In the genomic region with DNA sequence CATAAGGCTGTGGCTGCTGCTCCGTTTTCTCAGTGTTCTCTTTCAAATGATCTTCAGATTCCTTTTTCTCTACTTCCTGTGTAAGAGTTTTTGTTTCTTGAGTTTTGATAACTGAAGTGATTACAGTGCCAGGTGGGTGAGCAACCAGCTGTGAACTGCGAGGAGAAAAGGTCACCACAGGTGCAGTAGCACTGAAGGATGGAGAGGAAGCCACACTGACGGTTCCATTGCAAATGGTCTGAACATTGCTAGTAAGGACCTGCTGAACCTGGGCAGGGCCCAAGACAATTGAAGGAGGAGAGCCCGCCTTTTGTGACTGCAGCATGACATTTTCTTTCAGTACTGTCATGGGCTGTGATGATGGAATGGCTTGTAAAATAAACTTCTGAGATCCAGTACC, we compare ENCODE assay signal across 11 cellular contexts.
A peak's percentile ranks its signal among the peaks of the same experiment; 100 is the strongest.
DNase-seq lines count a peak whose midpoint lies in the region; ATAC-seq and TF ChIP-seq lines count a peak whose summit lies in the region.
"Had no signal": no experiment of that assay in that cellular context is flagged by ENCODE, and none has a peak within 500 bp of the region (broad histone marks: within the 10 kb centered on the region; RNA-seq: fewer than 3 reads in every experiment).

No MANE protein-coding gene starts in this region.

- ATAC-seq in HG02763 (IDR thresholded peaks at IDR 0.05; ENCODE audit: unreplicated experiment), result peak; percentile 66
- peak; percentile 85 for ATAC-seq in activated B cell treated with CpG ODN at 0.5 μM for 24 hours (ENCODE audit: low read depth)
- ATAC-seq in stimulated activated naive CD8-positive, alpha-beta T cell treated with anti-CD3 and anti-CD28 coated beads, Interleukin-15, amount 100 ng/mL, for 72 hours, result peak; percentile 35

- H3K4me3 Mint-ChIP-seq in activated naive CD4-positive, alpha-beta T cell treated with anti-CD3 and anti-CD28 coated beads, Interleukin-2, amount 10 ng/mL, durations not matched to agents 7 days and 5 days, result no peak overlapping the region
- peak overlapping the region; percentile 8 for H3K4me3 Mint-ChIP-seq in activated B cell treated with CpG ODN at 0.5 μM for 24 hours
- H3K4me3 Mint-ChIP-seq in stimulated activated naive CD8-positive, alpha-beta T cell treated with anti-CD3 and anti-CD28 coated beads, Interleukin-15, amount 100 ng/mL, for 72 hours, result no peak overlapping the region

- no peak overlapping the region for H3K9ac ChIP-seq in colonic mucosa (ENCODE audit: low read depth in 2 of 2, low read length in 2 of 2)

- no peaks in the 10 kb centered on the region for H3K9me3 Mint-ChIP-seq in activated naive CD4-positive, alpha-beta T cell treated with anti-CD3 and anti-CD28 coated beads, Interleukin-2, amount 10 ng/mL, durations not matched to agents 7 days and 5 days
- H3K9me3 Mint-ChIP-seq in activated B cell treated with CpG ODN at 0.5 μM for 24 hours, result no peaks in the 10 kb centered on the region
- H3K9me3 Mint-ChIP-seq in stimulated activated naive CD8-positive, alpha-beta T cell treated with anti-CD3 and anti-CD28 coated beads, Interleukin-15, amount 100 ng/mL, for 72 hours, result no peaks in the 10 kb centered on the region

- no peak for DNase-seq in activated naive CD4-positive, alpha-beta T cell treated with anti-CD3 and anti-CD28 coated beads, Interleukin-2, amount 10 ng/mL, durations not matched to agents 7 days and 5 days
- no peak for DNase-seq in activated naive CD4-positive, alpha-beta T cell treated with anti-CD3 and anti-CD28 coated beads, Interleukin-2, amount 50 U/mL, for 16 hours
- no peak for DNase-seq in activated B cell treated with CpG ODN at 0.5 μM for 24 hours
- no peak for DNase-seq in stimulated activated naive CD8-positive, alpha-beta T cell treated with anti-CD3 and anti-CD28 coated beads, Interleukin-15, amount 100 ng/mL, for 72 hours
- DNase-seq in BE2C, result no peak
- DNase-seq in colonic mucosa, result no peak
- DNase-seq in COR-L47 (lab: John Stamatoyannopoulos, UW), result no peak
- DNase-seq: effector CD4-positive, alpha-beta T cell; NCI-H2029 treated with DMSO at 0.1 percent for 48 hours had no signal

- H3K36me3 Mint-ChIP-seq in activated naive CD4-positive, alpha-beta T cell treated with anti-CD3 and anti-CD28 coated beads, Interleukin-2, amount 10 ng/mL, durations not matched to agents 7 days and 5 days, result peaks cover 50% of the 10 kb centered on the region
- peaks cover 63% of the 10 kb centered on the region for H3K36me3 Mint-ChIP-seq in activated B cell treated with CpG ODN at 0.5 μM for 24 hours (ENCODE audit: low read depth)

- H3K4me3 ChIP-seq in BE2C (ENCODE audit: low read depth, low read length) (no peak overlapping the region), colonic mucosa (no peak overlapping the region)

- peaks cover 21% of the 10 kb centered on the region for H3K4me1 Mint-ChIP-seq in activated naive CD4-positive, alpha-beta T cell treated with anti-CD3 and anti-CD28 coated beads, Interleukin-2, amount 10 ng/mL, durations not matched to agents 7 days and 5 days
- H3K4me1 Mint-ChIP-seq in activated B cell treated with CpG ODN at 0.5 μM for 24 hours, result peaks cover 47% of the 10 kb centered on the region
- peaks cover 46% of the 10 kb centered on the region for H3K4me1 Mint-ChIP-seq in stimulated activated naive CD8-positive, alpha-beta T cell treated with anti-CD3 and anti-CD28 coated beads, Interleukin-15, amount 100 ng/mL, for 72 hours

- H3K9me3 ChIP-seq in BE2C (no peaks in the 10 kb centered on the region), colonic mucosa (no peaks in the 10 kb centered on the region)

- POLR2A ChIA-PET in activated B cell treated with CpG ODN at 0.5 μM for 24 hours (lab: Charles Lee), result interaction anchor here (0.7 to 1.8 kb wide), 2 partner anchors 12 to 394 kb away, joined by 8 to 12 read pairs; no protein-coding TSS in a partner anchor

- intact Hi-C loops in activated B cell treated with CpG ODN at 0.5 μM for 24 hours (cut with micrococcal nuclease) (loop anchor here (1.0 kb wide), 1 partner anchor 12 kb away; no protein-coding TSS in a partner anchor), colonic mucosa (cut with DNase I) (no loop called here)

- peak overlapping the region; percentile 78 for H3K27ac Mint-ChIP-seq in activated naive CD4-positive, alpha-beta T cell treated with anti-CD3 and anti-CD28 coated beads, Interleukin-2, amount 10 ng/mL, durations not matched to agents 7 days and 5 days
- peak overlapping the region; percentile 79 for H3K27ac Mint-ChIP-seq in activated B cell treated with CpG ODN at 0.5 μM for 24 hours
- peak overlapping the region in 1 of 2 donors; percentile 60 for H3K27ac Mint-ChIP-seq in stimulated activated naive CD8-positive, alpha-beta T cell treated with anti-CD3 and anti-CD28 coated beads, Interleukin-15, amount 100 ng/mL, for 72 hours

- H3K27ac ChIP-seq in colonic mucosa, result no peak overlapping the region
- H3K27ac ChIP-seq: HL-60 had no signal

- H3K27me3 ChIP-seq in BE2C, result no peaks in the 10 kb centered on the region
- no peaks in the 10 kb centered on the region for H3K27me3 ChIP-seq in colonic mucosa

- H3K36me3 ChIP-seq in BE2C (no peaks in the 10 kb centered on the region), colonic mucosa (no peaks in the 10 kb centered on the region)

- H3K4me1 ChIP-seq in BE2C, result no peaks in the 10 kb centered on the region
- no peaks in the 10 kb centered on the region for H3K4me1 ChIP-seq in colonic mucosa

- TF ChIP-seq CTCF in activated B cell treated with CpG ODN at 0.5 μM for 24 hours (IDR thresholded peaks at IDR 0.05) (no peak), BE2C (IDR thresholded peaks at IDR 0.05; ENCODE audit: low read depth, low read length) (no peak), colonic mucosa (IDR thresholded peaks at IDR 0.05) (no peak)

- no peaks in the 10 kb centered on the region for H3K27me3 Mint-ChIP-seq in activated naive CD4-positive, alpha-beta T cell treated with anti-CD3 and anti-CD28 coated beads, Interleukin-2, amount 10 ng/mL, durations not matched to agents 7 days and 5 days
- H3K27me3 Mint-ChIP-seq in activated B cell treated with CpG ODN at 0.5 μM for 24 hours, result no peaks in the 10 kb centered on the region
- H3K27me3 Mint-ChIP-seq in stimulated activated naive CD8-positive, alpha-beta T cell treated with anti-CD3 and anti-CD28 coated beads, Interleukin-15, amount 100 ng/mL, for 72 hours, result no peaks in the 10 kb centered on the region

- CTCF ChIA-PET in activated naive CD4-positive, alpha-beta T cell treated with anti-CD3 and anti-CD28 coated beads, Interleukin-2, amount 10 ng/mL, durations not matched to agents 7 days and 5 days (lab: Charles Lee), result no interaction called here
- CTCF ChIA-PET in activated B cell treated with CpG ODN at 0.5 μM for 24 hours (lab: Charles Lee), result interaction anchor here (2.1 kb wide), 1 partner anchor 12 kb away, joined by 5 read pairs; no protein-coding TSS in a partner anchor

Comparison
In these comparisons a context has a peak if more than half of its experiments do, and no peak if none do; other contexts are left out.
1. ATAC-seq: peak in every context shown above with its lines; median percentile 85 in activated B cell treated with CpG ODN at 0.5 μM for 24 hours; 66 in HG02763; 35 in stimulated activated naive CD8-positive, alpha-beta T cell treated with anti-CD3 and anti-CD28 coated beads, Interleukin-15, amount 100 ng/mL, for 72 hours.